ENCODE assay signal across 35 cellular contexts in the genomic region with DNA sequence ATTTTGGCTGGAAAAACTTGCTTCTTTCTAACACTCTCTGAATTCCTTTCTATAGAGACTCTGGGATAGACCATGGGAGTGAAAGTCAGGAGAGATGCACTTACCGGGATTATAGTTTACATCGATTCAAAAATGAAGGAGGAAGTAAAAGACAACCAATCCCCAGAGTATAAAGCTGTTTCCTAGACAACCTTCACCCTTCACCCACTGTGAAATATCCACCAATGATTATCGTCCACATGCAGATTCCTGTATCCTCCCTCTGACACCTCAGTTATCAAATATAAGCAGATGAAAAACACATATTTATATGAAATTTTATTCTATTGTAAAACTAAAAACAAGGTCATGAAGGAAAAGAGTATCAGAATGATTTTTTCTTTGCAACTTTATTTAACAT.
A peak's percentile ranks its signal among the peaks of the same experiment; 100 is the strongest.
DNase-seq lines count a peak whose midpoint lies in the region; ATAC-seq, FAIRE-seq and TF ChIP-seq lines count a peak whose summit lies in the region.
"Had no signal": no experiment of that assay in that cellular context is flagged by ENCODE, and none has a peak within 500 bp of the region (broad histone marks: within the 10 kb centered on the region; RNA-seq: fewer than 3 reads in every experiment).

No MANE protein-coding gene starts in this region.

- no peak overlapping the region for H3K27ac ChIP-seq in H1 (ENCODE audit: low read depth, low read length)
- H3K27ac ChIP-seq in mesenchymal stem cell (ENCODE audit: low read length, poor library complexity, severe bottlenecking) = no peak overlapping the region
- H3K27ac ChIP-seq: 22Rv1; A549; BLaER1; BLaER1 treated with 17β-estradiol and CSF1 and Interleukin-3, amounts not matched to agents 10 nM and 100 nM; C4-2B had no signal

- H3K79me2 ChIP-seq in H1 (ENCODE audit: control insufficient read depth in 1 of 2, insufficient read depth in 2 of 2, low read length in 2 of 2) = no peaks in the 10 kb centered on the region

- H2AK5ac ChIP-seq in H1 (ENCODE audit: low read depth, low read length) = no peak overlapping the region
- H2AK5ac ChIP-seq in mesenchymal stem cell (ENCODE audit: low read length, severe bottlenecking) = no peak overlapping the region

- no peak for TF ChIP-seq CTCF in H1 (IDR thresholded peaks at IDR 0.05; ENCODE audit: control extremely low read depth in 1 of 3, insufficient read depth in 1 of 3, low read depth in 1 of 3, low read length in 3 of 3)

- peaks cover 2% of the 10 kb centered on the region for H3K36me3 Mint-ChIP-seq in IgD-negative memory B cell
- peaks cover 4% of the 10 kb centered on the region for H3K36me3 Mint-ChIP-seq in memory B cell
- H3K36me3 Mint-ChIP-seq: CD14-positive monocyte; CD4-positive, alpha-beta memory T cell; CD4-positive, CD25-positive, alpha-beta regulatory T cell; CD8-positive, alpha-beta memory T cell; CD8-positive, alpha-beta T cell had no signal

- peak overlapping the region in 3 of 4 donors; percentile 3 to 49 (median 19) for H3K4me3 Mint-ChIP-seq in IgD-negative memory B cell
- H3K4me3 Mint-ChIP-seq in memory B cell = peak overlapping the region; percentile 43
- H3K4me3 Mint-ChIP-seq: B cell; CD14-positive monocyte; CD4-positive, alpha-beta memory T cell; CD4-positive, alpha-beta T cell; CD4-positive, CD25-positive, alpha-beta regulatory T cell; CD8-positive, alpha-beta memory T cell; CD8-positive, alpha-beta T cell had no signal

- H3K79me1 ChIP-seq in H1 (ENCODE audit: low read depth, low read length) (no peaks in the 10 kb centered on the region), mesenchymal stem cell (replicated peaks; ENCODE audit: low read length, poor library complexity, severe bottlenecking) (no peaks in the 10 kb centered on the region)

- no peaks in the 10 kb centered on the region for H3K27me3 ChIP-seq in H1 (replicated peaks in 1 of 4; ENCODE audit: control insufficient read depth in 3 of 4, extremely low read depth in 1 of 4, insufficient read depth in 3 of 4, low read length in 3 of 4)
- H3K27me3 ChIP-seq in mesenchymal stem cell (ENCODE audit: control insufficient read depth in 1 of 2, insufficient read depth in 1 of 2, low read length in 2 of 2) = no peaks in the 10 kb centered on the region
- H3K27me3 ChIP-seq: BE2C; BLaER1; BLaER1 treated with 17β-estradiol and CSF1 and Interleukin-3, amounts not matched to agents 10 nM and 100 nM had no signal

- H3K36me3 ChIP-seq in H1 (ENCODE audit: control insufficient read depth in 2 of 4, insufficient read depth in 4 of 4, low read length in 3 of 4) (no peaks in the 10 kb centered on the region), mesenchymal stem cell (ENCODE audit: control insufficient read depth in 1 of 2, insufficient read depth in 2 of 2, low read depth in 1 of 2, low read length in 2 of 2) (no peaks in the 10 kb centered on the region)
- H3K36me3 ChIP-seq: BE2C; BLaER1; BLaER1 treated with 17β-estradiol and CSF1 and Interleukin-3, amounts not matched to agents 10 nM and 100 nM had no signal

- H3K4ac ChIP-seq in H1 (replicated peaks; ENCODE audit: insufficient read length, low read depth, low read length) (no peak overlapping the region), mesenchymal stem cell (ENCODE audit: low read depth in 1 of 2, low read length in 2 of 2) (no peak overlapping the region)

- no peak overlapping the region for H2BK20ac ChIP-seq in H1 (ENCODE audit: low read length)

- H2BK12ac ChIP-seq in H1 (ENCODE audit: low read depth, low read length) = no peak overlapping the region
- H2BK12ac ChIP-seq in mesenchymal stem cell (ENCODE audit: low read length in 2 of 2) = no peak overlapping the region

- H3K27ac Mint-ChIP-seq in IgD-negative memory B cell = no peak overlapping the region
- peak overlapping the region; percentile 48 for H3K27ac Mint-ChIP-seq in memory B cell
- H3K27ac Mint-ChIP-seq: B cell; CD14-positive monocyte; CD4-positive, alpha-beta memory T cell; CD4-positive, alpha-beta T cell; CD4-positive, CD25-positive, alpha-beta regulatory T cell; CD8-positive, alpha-beta memory T cell; CD8-positive, alpha-beta T cell had no signal

- H3K14ac ChIP-seq in H1 (ENCODE audit: insufficient read length) (no peak overlapping the region), mesenchymal stem cell (ENCODE audit: low read length in 2 of 2) (no peak overlapping the region)

- H3K23ac ChIP-seq in H1 (ENCODE audit: insufficient read length) (no peak overlapping the region), mesenchymal stem cell (ENCODE audit: low read length in 2 of 2) (no peak overlapping the region)

- H3K4me1 Mint-ChIP-seq in IgD-negative memory B cell (peaks cover 5 to 19% (median 11%) of the 10 kb centered on the region in 3 donors), memory B cell (peaks cover 16% of the 10 kb centered on the region)
- H3K4me1 Mint-ChIP-seq: CD14-positive monocyte; CD4-positive, CD25-positive, alpha-beta regulatory T cell; CD8-positive, alpha-beta memory T cell had no signal

- CTCF ChIA-PET in H1 (lab: Charles Lee; ENCODE audit: partially characterized antibody) = no interaction called here

- no peak overlapping the region for H4K5ac ChIP-seq in H1 (ENCODE audit: insufficient read length, low read depth, low read length)

- WGBS in H1 (ENCODE audit: extremely low coverage in 1 of 2, insufficient coverage in 1 of 2, insufficient read length in 1 of 2, insufficient replicate concordance in 2 of 2, low coverage in 1 of 2, low lambda C conversion rate in 2 of 2, missing lambda C conversion rate in 1 of 2), 2 experiments = 96% methylated on average over 3 of the region's 3 CpGs; no CpG with 5 or more reads in 1 of the 2 experiments
- 97% methylated on average over 3 of the region's 3 CpGs for WGBS in mesenchymal stem cell

- no peak overlapping the region for H2BK120ac ChIP-seq in H1 (replicated peaks; ENCODE audit: low read depth, low read length)
- H2BK120ac ChIP-seq in mesenchymal stem cell (ENCODE audit: low read depth, low read length) = no peak overlapping the region

- peak; percentile 68 for ATAC-seq in memory B cell (ENCODE audit: low read depth)
- ATAC-seq: A549; CD8-positive, alpha-beta T cell had no signal

- H3K18ac ChIP-seq in H1 (ENCODE audit: extremely low read depth, low read length) (no peak overlapping the region), mesenchymal stem cell (ENCODE audit: low read depth in 1 of 2, low read length in 2 of 2) (no peak overlapping the region)

- H3K23me2 ChIP-seq in H1 (ENCODE audit: low read depth, low read length) = no peaks in the 10 kb centered on the region

- H3K9ac ChIP-seq in H1 (replicated peaks in 1 of 4; ENCODE audit: extremely low read depth in 1 of 4, low read depth in 3 of 4, low read length in 3 of 4) = no peak overlapping the region
- H3K9ac ChIP-seq in mesenchymal stem cell (ENCODE audit: low read length) = no peak overlapping the region
- H3K9ac ChIP-seq: BLaER1; BLaER1 treated with 17β-estradiol and CSF1 and Interleukin-3, amounts not matched to agents 10 nM and 100 nM had no signal

- H2BK15ac ChIP-seq in H1 (ENCODE audit: low read length) (no peak overlapping the region), mesenchymal stem cell (ENCODE audit: low read depth, poor library complexity, severe bottlenecking) (no peak overlapping the region)

- H4K91ac ChIP-seq in H1 (replicated peaks; ENCODE audit: insufficient read length, low read length) = no peak overlapping the region
- no peak overlapping the region for H4K91ac ChIP-seq in mesenchymal stem cell (ENCODE audit: low read length)

- TF ChIP-seq RAD21 in H1 (IDR thresholded peaks at IDR 0.05 in 1 of 2, conservative IDR thresholded peaks at IDR 0.05 in 1 of 2; ENCODE audit: low read depth in 2 of 2, low read length in 2 of 2) = no peak

- POLR2A ChIA-PET in H1 (lab: Charles Lee; ENCODE audit: partially characterized antibody) = no interaction called here

- H4K8ac ChIP-seq in H1 (ENCODE audit: extremely low read depth, insufficient read depth, low read length) = no peak overlapping the region
- no peak overlapping the region for H4K8ac ChIP-seq in mesenchymal stem cell (ENCODE audit: low read length)

- H4K20me1 ChIP-seq in H1 (replicated peaks in 1 of 2; ENCODE audit: control insufficient read depth in 1 of 2, insufficient read depth in 2 of 2, low read length in 2 of 2) = no peaks in the 10 kb centered on the region
- H4K20me1 ChIP-seq: BLaER1; BLaER1 treated with 17β-estradiol and CSF1 and Interleukin-3, amounts not matched to agents 10 nM and 100 nM had no signal

- no peak for FAIRE-seq in H1 (lab: Jason Lieb, UNC)
- FAIRE-seq: A204.1, A549, D721Med had no signal

- H3K9me3 ChIP-seq in H1 (ENCODE audit: insufficient read depth in 2 of 2, low read depth in 1 of 2, low read length in 1 of 2) (no peaks in the 10 kb centered on the region), mesenchymal stem cell (ENCODE audit: control insufficient read depth, low read length) (peaks cover 9% of the 10 kb centered on the region)
- H3K9me3 ChIP-seq: A549, BE2C had no signal

- H3K27me3 Mint-ChIP-seq in IgD-negative memory B cell (peaks cover 2% of the 10 kb centered on the region), memory B cell (no peaks in the 10 kb centered on the region)
- H3K27me3 Mint-ChIP-seq: B cell; CD4-positive, CD25-positive, alpha-beta regulatory T cell had no signal

- DNase-seq in H1 (ENCODE audit: low read depth in 1 of 2, low spot score in 2 of 2) = no peak
- no peak for DNase-seq in memory B cell (ENCODE audit: low spot score in 2 of 2)
- DNase-seq in globus pallidus (ENCODE audit: low spot score) = no peak
- no peak for DNase-seq in mesenchymal stem cell
- no peak for DNase-seq in amniotic stem cell (lab: John Stamatoyannopoulos, UW)
- DNase-seq: 8988T; ACHN; AML-193; BE2C; C1 segment of cervical spinal cord; Caco-2; Calu3; CD4-positive, alpha-beta memory T cell; CD4-positive, alpha-beta T cell; CD4-positive, CD25-positive, alpha-beta regulatory T cell; CD8-positive, alpha-beta memory T cell; CD8-positive, alpha-beta T cell; COR-L47; DMS 273 treated with DMSO at 0.1 percent for 48 hours; DMS153; DMS53; DMS79; DMS79 treated with DMSO at 0.1 percent for 48 hours; DND-41; EL had no signal

- TF ChIP-seq EP300 in H1 (IDR thresholded peaks at IDR 0.05; ENCODE audit: borderline replicate concordance in 1 of 2, low read depth in 2 of 2, low read length in 2 of 2) = no peak

- no peak overlapping the region for H2BK5ac ChIP-seq in H1 (ENCODE audit: low read depth, low read length)
- no peak overlapping the region for H2BK5ac ChIP-seq in mesenchymal stem cell (ENCODE audit: low read depth, low read length, poor library complexity, severe bottlenecking)

- no peak for TF ChIP-seq POLR2A in H1 (IDR thresholded peaks at IDR 0.05; ENCODE audit: control extremely low read depth in 1 of 2, low read depth in 2 of 2, low read length in 2 of 2)

- H3K4me3 ChIP-seq in H1 (ENCODE audit: extremely low read depth in 1 of 4, insufficient read depth in 2 of 4, low read depth in 3 of 4, low read length in 4 of 4) (no peak overlapping the region), mesenchymal stem cell (ENCODE audit: insufficient read depth in 1 of 2, low read depth in 1 of 2, low read length in 2 of 2) (no peak overlapping the region)
- H3K4me3 ChIP-seq: A549; BLaER1; BLaER1 treated with 17β-estradiol and CSF1 and Interleukin-3, amounts not matched to agents 10 nM and 100 nM had no signal

- H3K4me1 ChIP-seq in H1 (replicated peaks in 1 of 4; ENCODE audit: control insufficient read depth in 3 of 4, insufficient read depth in 4 of 4, low read length in 3 of 4) (no peaks in the 10 kb centered on the region), mesenchymal stem cell (ENCODE audit: control insufficient read depth, insufficient read depth, low read depth, low read length) (no peaks in the 10 kb centered on the region)
- H3K4me1 ChIP-seq: A549; BE2C; BLaER1; BLaER1 treated with 17β-estradiol and CSF1 and Interleukin-3, amounts not matched to agents 10 nM and 100 nM; Caco-2 had no signal

- H3K4me2 ChIP-seq in H1 (ENCODE audit: insufficient read depth in 1 of 2, low read depth in 2 of 2, low read length in 2 of 2) (no peak overlapping the region), mesenchymal stem cell (ENCODE audit: low read length, poor library complexity, severe bottlenecking) (no peak overlapping the region)
- H3K4me2 ChIP-seq: A549; BLaER1; BLaER1 treated with 17β-estradiol and CSF1 and Interleukin-3, amounts not matched to agents 10 nM and 100 nM had no signal

- H2AFZ ChIP-seq in H1 (ENCODE audit: low read length) (peak overlapping the region; percentile 53; the same call in 1 of the 2 replicates), mesenchymal stem cell (ENCODE audit: low read depth, low read length) (no peak overlapping the region)

- H3K9me3 Mint-ChIP-seq in IgD-negative memory B cell (peaks cover 13 to 27% (median 14%) of the 10 kb centered on the region in 3 donors), memory B cell (peaks cover 16% of the 10 kb centered on the region)

- H3K56ac ChIP-seq in H1 (replicated peaks; ENCODE audit: insufficient read length, low read depth, low read length) = no peak overlapping the region
